In genomic region chr16:23452221-23452571, GRCh38 we compare ENCODE assay signal across 8 cellular contexts. TPM values are rescaled to one million over a fixed set of nuclear protein-coding genes. Genes with fewer than 3 reads are reported as not detected.
DNase-seq lines count a peak whose midpoint lies in the region; ATAC-seq and TF ChIP-seq lines count a peak whose summit lies in the region.

No MANE protein-coding gene starts in this region.

- no peaks in the 10 kb centered on the region for H3K9me2 ChIP-seq in SU-DHL-6 (replicated peaks; ENCODE audit: insufficient read depth, low read length)

- TF ChIP-seq CTCF in SU-DHL-6 (IDR thresholded peaks at IDR 0.05; ENCODE audit: insufficient read depth, low read length, poor library complexity, severe bottlenecking): no peak
- no peak for TF ChIP-seq CTCF in foreskin fibroblast (IDR thresholded peaks at IDR 0.05; ENCODE audit: low read depth, low read length)
- no peak for TF ChIP-seq CTCF in sigmoid colon (IDR thresholded peaks at IDR 0.05)

- H3K27me3 ChIP-seq in SU-DHL-6 (ENCODE audit: low read length): no peaks in the 10 kb centered on the region
- no peaks in the 10 kb centered on the region for H3K27me3 ChIP-seq in sigmoid colon

- DNase-seq in foreskin fibroblast (no peak), sigmoid colon (no peak), amniotic stem cell (lab: John Stamatoyannopoulos, UW) (no peak), SKM-1 (lab: John Stamatoyannopoulos, UW; ENCODE audit: unreplicated experiment) (no peak), germinal center (ENCODE audit: low spot score) (no peak)

- H3K4me1 ChIP-seq in sigmoid colon: peaks cover 0 to 40% (median 24%) of the 10 kb centered on the region in 4 donors

- peak overlapping the region; percentile 70 for H3K4me2 ChIP-seq in SU-DHL-6 (ENCODE audit: low read depth, low read length, poor library complexity, severe bottlenecking)

- no peaks in the 10 kb centered on the region for H3K9me3 ChIP-seq in SU-DHL-6 (ENCODE audit: insufficient read depth, low read length)
- no peaks in the 10 kb centered on the region for H3K9me3 ChIP-seq in sigmoid colon

- TF ChIP-seq EP300 in sigmoid colon (IDR thresholded peaks at IDR 0.05): no peak

- no peaks in the 10 kb centered on the region for H3F3A ChIP-seq in SU-DHL-6 (ENCODE audit: insufficient read depth)

- H3K36me3 ChIP-seq in SU-DHL-6 (ENCODE audit: low read length) (no peaks in the 10 kb centered on the region), sigmoid colon (no peaks in the 10 kb centered on the region)

- H4K20me1 ChIP-seq in SU-DHL-6 (ENCODE audit: low read depth, low read length): no peaks in the 10 kb centered on the region

- WGBS in sigmoid colon, 2 donors: 1 to 3% methylated on average over 10 of the region's 10 CpGs

- H3K79me2 ChIP-seq in SU-DHL-6 (ENCODE audit: insufficient read depth, low read length): peaks cover 10% of the 10 kb centered on the region; the same call in 1 of the 2 replicates

- no peak overlapping the region for H3K27ac ChIP-seq in SU-DHL-6 (ENCODE audit: low read depth, low read length)
- peak overlapping the region; percentile 83 to 88 (median 86) for H3K27ac ChIP-seq in sigmoid colon

- H3K4me3 ChIP-seq in SU-DHL-6 (ENCODE audit: insufficient read depth, low read length, poor library complexity, severe bottlenecking): peak overlapping the region; percentile 75
- H3K4me3 ChIP-seq in foreskin fibroblast (ENCODE audit: low read depth in 1 of 2, low read length in 2 of 2): peak overlapping the region; percentile 82 to 87
- H3K4me3 ChIP-seq in sigmoid colon: peak overlapping the region; percentile 60 to 87 (median 78)

- ATAC-seq in GM19395 (IDR thresholded peaks at IDR 0.05; ENCODE audit: unreplicated experiment) (peak; percentile 9), GM18873 (IDR thresholded peaks at IDR 0.05; ENCODE audit: low FRiP score, unreplicated experiment) (no peak)

- peak overlapping the region; percentile 87 for H2AFZ ChIP-seq in SU-DHL-6 (ENCODE audit: low read depth, low read length, severe bottlenecking)

- peak overlapping the region; percentile 70 for H3K9ac ChIP-seq in SU-DHL-6 (ENCODE audit: low read length)

- intact Hi-C loops in sigmoid colon (cut with DNase I): loop anchor here (5.0 kb wide), 2 partner anchors 55 to 105 kb away; partner anchors contain the start of genes EARS2 and UBFD1

- TF ChIP-seq POLR2A in sigmoid colon (IDR thresholded peaks at IDR 0.05): no peak

RNA-seq across cellular contexts. Expression of gene COG7, which starts 0.8 kb away (rescaled TPM):
- 10 to 100 TPM; 12.0 to 25.5 (median 13.9) TPM for total RNA-seq in sigmoid colon
- 10 to 100 TPM; 17.4 to 26.0 (median 19.4) TPM for polyA plus RNA-seq in sigmoid colon

RNA-seq across cellular contexts. Expression of gene GGA2, which starts 58.1 kb away (rescaled TPM):
- 10 to 100 TPM; 29.1 to 55.7 (median 34.7) TPM for total RNA-seq in sigmoid colon
- 10 to 100 TPM; 13.2 to 36.1 (median 15.3) TPM for polyA plus RNA-seq in sigmoid colon
